ENCODE assay signal across 10 cellular contexts in the genomic region with DNA sequence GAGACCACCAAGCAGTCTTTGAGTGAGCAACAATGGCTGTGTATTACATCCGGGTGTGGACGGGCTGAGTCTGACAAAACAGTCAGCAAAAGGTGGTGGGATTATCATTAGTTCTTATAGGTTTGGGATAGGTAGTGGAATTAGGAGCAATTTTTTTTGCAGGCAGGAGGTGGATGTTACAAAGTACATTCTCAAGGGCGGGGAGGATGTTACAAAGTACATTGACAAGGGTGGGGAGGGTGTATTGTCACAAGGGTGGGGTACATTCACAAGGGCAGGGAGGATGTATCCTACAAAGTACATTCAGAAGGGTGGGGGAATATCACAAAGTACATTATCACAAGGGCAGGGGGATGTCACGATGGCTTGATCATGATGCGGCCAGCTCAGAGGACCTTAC.
"Had no signal": no experiment of that assay in that cellular context is flagged by ENCODE, and none has a peak within 500 bp of the region (broad histone marks: within the 10 kb centered on the region; RNA-seq: fewer than 3 reads in every experiment).

No MANE protein-coding gene starts in this region.

- H3K9me3 ChIP-seq: HAP-1 had no signal

- H3K4me2 ChIP-seq: GM23338 had no signal

- FAIRE-seq: H1, H54 had no signal

- ATAC-seq: GM23338 had no signal

- H3K9ac ChIP-seq: GM23248 had no signal

- H3K27ac ChIP-seq: GM23248 had no signal

- H3K4me3 ChIP-seq: GM23248, GM23338, HAP-1 had no signal

- H3K36me3 ChIP-seq: HAP-1 had no signal

- H3K4me1 ChIP-seq: HAP-1 had no signal

- DNase-seq: GM23248, GOT3, H7, H9, HCEC 1CT, HFFc6 had no signal

- H2AFZ ChIP-seq: GM23248, GM23338 had no signal
